ENCODE assay signal across 19 cellular contexts in genomic region chr22:31143038-31143437, GRCh38. TPM values are rescaled to one million over a fixed set of nuclear protein-coding genes. Genes with fewer than 3 reads are reported as not detected.
"Had no signal": no experiment of that assay in that cellular context is flagged by ENCODE, and none has a peak within 500 bp of the region (broad histone marks: within the 10 kb centered on the region; RNA-seq: fewer than 3 reads in every experiment).

No MANE protein-coding gene starts in this region.

- H3K36me3 ChIP-seq: gastroesophageal sphincter, spleen, transverse colon had no signal

- H3K9me3 ChIP-seq: gastroesophageal sphincter had no signal

- DNase-seq: activated CD4-positive, alpha-beta T cell treated with anti-CD3 and anti-CD28 coated beads, Interleukin-2, amount 50 U/mL, for 1 hour; activated CD8-positive, alpha-beta memory T cell treated with anti-CD3 and anti-CD28 coated beads for 24 hours; activated naive CD4-positive, alpha-beta T cell; activated naive CD8-positive, alpha-beta T cell treated with anti-CD3 and anti-CD28 coated beads, Interleukin-2, amount 10 ng/mL, durations not matched to agents 7 days and 5 days; cerebellar nuclear complex; effector memory CD4-positive, alpha-beta T cell; spleen; stimulated activated CD4-positive, alpha-beta T cell treated with anti-CD3 and anti-CD28 coated beads, Interleukin-1b, Interleukin-23, amount 100 ng/mL, for 48 hours; T-cell; T-helper 9 cell; transverse colon had no signal

- ATAC-seq: activated CD4-positive, CD25-positive, alpha-beta regulatory T cell treated with anti-CD3 and anti-CD28 coated beads, Interleukin-2, amount 50 U/mL, for 24 hours; gastroesophageal sphincter; natural killer cell treated with Interleukin-12 subunit alpha and Interleukin-12 subunit beta and Interleukin-15 and Interleukin-18, amount 100 ng/mL, for 72 hours; sciatic nerve; T-cell had no signal

- H3K27ac ChIP-seq: gastroesophageal sphincter, spleen, transverse colon had no signal

- H3K4me3 ChIP-seq: gastroesophageal sphincter, spleen, transverse colon had no signal

- H3K4me1 ChIP-seq: spleen, transverse colon had no signal

RNA-seq across cellular contexts. Expression of gene PLA2G3, which starts 2.7 kb away (rescaled TPM):
- total RNA-seq: activated naive CD8-positive, alpha-beta T cell treated with anti-CD3 and anti-CD28 coated beads, Interleukin-2, amount 10 ng/mL, durations not matched to agents 7 days and 5 days; activated T-helper 1 cell treated with anti-CD3 and anti-CD28 coated beads, Interleukin-12 subunit alpha, Interleukin-12 subunit beta, Interleukin-2, Interleukin-4 antibody, amounts not matched to agents 30 ng/mL and 10 ng/mL and 1 ng/mL, durations not matched to agents 14 hours and 24 hours and 36 hours; epithelial cell of proximal tubule; mammary epithelial cell; natural killer cell treated with Interleukin-12 subunit alpha and Interleukin-12 subunit beta and Interleukin-15 and Interleukin-18, amount 100 ng/mL, for 72 hours; omental fat pad; sciatic nerve; spleen; T-cell; transverse colon had no signal
- polyA plus RNA-seq: mammary epithelial cell, spleen had no signal

RNA-seq across cellular contexts. Expression of gene INPP5J, which starts 20.3 kb away (rescaled TPM):
- total RNA-seq: activated T-helper 1 cell treated with anti-CD3 and anti-CD28 coated beads, Interleukin-12 subunit alpha, Interleukin-12 subunit beta, Interleukin-2, Interleukin-4 antibody, amounts not matched to agents 30 ng/mL and 10 ng/mL and 1 ng/mL, durations not matched to agents 14 hours and 24 hours and 36 hours had no signal
